34 cellular contexts compared by ENCODE assay signal in genomic region chr9:38179965-38180364, GRCh38.
"Had no signal": no experiment of that assay in that cellular context is flagged by ENCODE, and none has a peak within 500 bp of the region (broad histone marks: within the 10 kb centered on the region; RNA-seq: fewer than 3 reads in every experiment).

No MANE protein-coding gene starts in this region.

- H3K4me1 ChIP-seq: adrenal gland, esophagus muscularis mucosa, gastrocnemius medialis, heart left ventricle had no signal

- H3K36me3 ChIP-seq: adrenal gland, esophagus muscularis mucosa, gastrocnemius medialis, heart left ventricle had no signal

- DNase-seq: activated CD4-positive, alpha-beta memory T cell treated with anti-CD3 and anti-CD28 coated beads for 36 hours; activated CD4-positive, alpha-beta T cell treated with anti-CD3 and anti-CD28 coated beads for 36 hours; activated CD4-positive, alpha-beta T cell treated with anti-CD3 and anti-CD28 coated beads, Interleukin-2, amount 10 ng/mL, durations not matched to agents 24 days and 14 days; activated CD4-positive, CD25-positive, alpha-beta regulatory T cell; activated CD4-positive, CD25-positive, alpha-beta regulatory T cell treated with anti-CD3 and anti-CD28 coated beads, Interleukin-2, amount 50 U/mL, for 72 hours; activated CD8-positive, alpha-beta memory T cell treated with anti-CD3 and anti-CD28 coated beads, Interleukin-2, amount 10 ng/mL, durations not matched to agents 7 days and 5 days; activated CD8-positive, alpha-beta memory T cell treated with anti-CD3 and anti-CD28 coated beads, Interleukin-2, amount 50 U/mL, for 4 hours; activated CD8-positive, alpha-beta T cell treated with anti-CD3 and anti-CD28 coated beads, Interleukin-2, amount 10 ng/mL, durations not matched to agents 7 days and 5 days; activated effector memory CD4-positive, alpha-beta T cell treated with anti-CD3 and anti-CD28 coated beads, Interleukin-2, amount 50 U/mL, for 16 hours; activated naive CD4-positive, alpha-beta T cell treated with anti-CD3 and anti-CD28 coated beads for 36 hours; activated naive CD8-positive, alpha-beta T cell treated with anti-CD3 and anti-CD28 coated beads for 36 hours; activated naive CD8-positive, alpha-beta T cell treated with anti-CD3 and anti-CD28 coated beads, Interleukin-2, amount 50 U/mL, for 24 hours; activated T-cell treated with anti-CD3 and anti-CD28 coated beads, Interleukin-2, amount 50 U/mL, for 1 hour; activated T-cell treated with anti-CD3 and anti-CD28 coated beads, Interleukin-2, amount 50 U/mL, for 48 hours; adrenal gland; amygdala; aorta; body of pancreas; caudate nucleus; cortex of kidney; dermis blood vessel endothelial cell; effector CD4-positive, alpha-beta T cell; effector memory CD8-positive, alpha-beta T cell; erythroblast; gastrocnemius medialis; glutamatergic neuron; heart left ventricle; T-helper 2 cell had no signal

- H3K9me3 ChIP-seq: adrenal gland, body of pancreas, esophagus muscularis mucosa, gastrocnemius medialis, heart left ventricle had no signal

- H3K4me3 ChIP-seq: adrenal gland, body of pancreas, esophagus muscularis mucosa, gastrocnemius medialis, heart left ventricle had no signal

- H3K36me3 Mint-ChIP-seq: activated CD4-positive, alpha-beta memory T cell treated with anti-CD3 and anti-CD28 coated beads for 36 hours; activated CD8-positive, alpha-beta memory T cell treated with anti-CD3 and anti-CD28 coated beads, Interleukin-2, amount 10 ng/mL, durations not matched to agents 7 days and 5 days; activated naive CD4-positive, alpha-beta T cell treated with anti-CD3 and anti-CD28 coated beads, Interleukin-2, amount 50 U/mL, for 24 hours; activated naive CD8-positive, alpha-beta T cell treated with anti-CD3 and anti-CD28 coated beads for 36 hours had no signal

- FAIRE-seq: colon had no signal

- ATAC-seq: activated CD4-positive, alpha-beta T cell treated with anti-CD3 and anti-CD28 coated beads for 36 hours; activated CD8-positive, alpha-beta memory T cell treated with anti-CD3 and anti-CD28 coated beads, Interleukin-2, amount 10 ng/mL, durations not matched to agents 7 days and 5 days; activated CD8-positive, alpha-beta T cell treated with anti-CD3 and anti-CD28 coated beads, Interleukin-2, amount 10 ng/mL, durations not matched to agents 7 days and 5 days; activated naive CD8-positive, alpha-beta T cell treated with anti-CD3 and anti-CD28 coated beads, Interleukin-2, amount 50 U/mL, for 24 hours; body of pancreas; effector memory CD8-positive, alpha-beta T cell; foreskin keratinocyte; gastrocnemius medialis; heart left ventricle had no signal

- H3K27ac ChIP-seq: adrenal gland, body of pancreas, esophagus muscularis mucosa, foreskin keratinocyte, gastrocnemius medialis, heart left ventricle had no signal

- H3K27ac Mint-ChIP-seq: activated CD4-positive, alpha-beta memory T cell treated with anti-CD3 and anti-CD28 coated beads for 36 hours; activated CD4-positive, alpha-beta T cell treated with anti-CD3 and anti-CD28 coated beads for 36 hours; activated CD4-positive, alpha-beta T cell treated with anti-CD3 and anti-CD28 coated beads, Interleukin-2, amount 10 ng/mL, durations not matched to agents 24 days and 14 days; activated CD8-positive, alpha-beta memory T cell treated with anti-CD3 and anti-CD28 coated beads, Interleukin-2, amount 10 ng/mL, durations not matched to agents 7 days and 5 days; activated CD8-positive, alpha-beta T cell treated with anti-CD3 and anti-CD28 coated beads, Interleukin-2, amount 10 ng/mL, durations not matched to agents 7 days and 5 days; activated naive CD4-positive, alpha-beta T cell treated with anti-CD3 and anti-CD28 coated beads for 36 hours; activated naive CD4-positive, alpha-beta T cell treated with anti-CD3 and anti-CD28 coated beads, Interleukin-2, amount 50 U/mL, for 24 hours; activated naive CD8-positive, alpha-beta T cell treated with anti-CD3 and anti-CD28 coated beads for 36 hours; activated naive CD8-positive, alpha-beta T cell treated with anti-CD3 and anti-CD28 coated beads, Interleukin-2, amount 50 U/mL, for 24 hours; activated T-helper 1 cell treated with anti-CD3 and anti-CD28 coated beads, Interleukin-12 subunit alpha, Interleukin-12 subunit beta, Interleukin-2, Interleukin-4 antibody, amounts not matched to agents 30 ng/mL and 10 ng/mL and 1 ng/mL, durations not matched to agents 14 hours and 24 hours and 36 hours; activated T-helper 2 cell treated with anti-CD3 and anti-CD28 coated beads, Interferon-gamma antibody, Interleukin-2, Interleukin-4, amounts not matched to agents 10 μg/mL and 5 μg/mL and 100 μg/mL, durations not matched to agents 14 hours and 24 hours and 36 hours; effector memory CD8-positive, alpha-beta T cell had no signal

- H3K4me1 Mint-ChIP-seq: activated CD8-positive, alpha-beta memory T cell treated with anti-CD3 and anti-CD28 coated beads, Interleukin-2, amount 10 ng/mL, durations not matched to agents 7 days and 5 days; activated naive CD8-positive, alpha-beta T cell treated with anti-CD3 and anti-CD28 coated beads, Interleukin-2, amount 50 U/mL, for 24 hours had no signal

- H3K27me3 Mint-ChIP-seq: activated CD4-positive, alpha-beta T cell treated with anti-CD3 and anti-CD28 coated beads for 36 hours; activated CD4-positive, alpha-beta T cell treated with anti-CD3 and anti-CD28 coated beads, Interleukin-2, amount 10 ng/mL, durations not matched to agents 24 days and 14 days; activated naive CD4-positive, alpha-beta T cell treated with anti-CD3 and anti-CD28 coated beads, Interleukin-2, amount 50 U/mL, for 24 hours; activated naive CD8-positive, alpha-beta T cell treated with anti-CD3 and anti-CD28 coated beads for 36 hours had no signal

- H3K27me3 ChIP-seq: adrenal gland, body of pancreas, esophagus muscularis mucosa, foreskin keratinocyte, gastrocnemius medialis, heart left ventricle had no signal

- H3K4me3 Mint-ChIP-seq: activated CD4-positive, alpha-beta memory T cell treated with anti-CD3 and anti-CD28 coated beads for 36 hours; activated CD4-positive, alpha-beta T cell treated with anti-CD3 and anti-CD28 coated beads for 36 hours; activated CD4-positive, alpha-beta T cell treated with anti-CD3 and anti-CD28 coated beads, Interleukin-2, amount 10 ng/mL, durations not matched to agents 24 days and 14 days; activated CD8-positive, alpha-beta memory T cell treated with anti-CD3 and anti-CD28 coated beads, Interleukin-2, amount 10 ng/mL, durations not matched to agents 7 days and 5 days; activated CD8-positive, alpha-beta T cell treated with anti-CD3 and anti-CD28 coated beads, Interleukin-2, amount 10 ng/mL, durations not matched to agents 7 days and 5 days; activated naive CD4-positive, alpha-beta T cell treated with anti-CD3 and anti-CD28 coated beads for 36 hours; activated naive CD4-positive, alpha-beta T cell treated with anti-CD3 and anti-CD28 coated beads, Interleukin-2, amount 50 U/mL, for 24 hours; activated naive CD8-positive, alpha-beta T cell treated with anti-CD3 and anti-CD28 coated beads for 36 hours; activated naive CD8-positive, alpha-beta T cell treated with anti-CD3 and anti-CD28 coated beads, Interleukin-2, amount 50 U/mL, for 24 hours; activated T-helper 1 cell treated with anti-CD3 and anti-CD28 coated beads, Interleukin-12 subunit alpha, Interleukin-12 subunit beta, Interleukin-2, Interleukin-4 antibody, amounts not matched to agents 30 ng/mL and 10 ng/mL and 1 ng/mL, durations not matched to agents 14 hours and 24 hours and 36 hours; effector memory CD8-positive, alpha-beta T cell had no signal

- H3K9me3 Mint-ChIP-seq: activated CD4-positive, alpha-beta memory T cell treated with anti-CD3 and anti-CD28 coated beads for 36 hours; activated CD4-positive, alpha-beta T cell treated with anti-CD3 and anti-CD28 coated beads, Interleukin-2, amount 10 ng/mL, durations not matched to agents 24 days and 14 days; activated naive CD4-positive, alpha-beta T cell treated with anti-CD3 and anti-CD28 coated beads for 36 hours; activated naive CD4-positive, alpha-beta T cell treated with anti-CD3 and anti-CD28 coated beads, Interleukin-2, amount 50 U/mL, for 24 hours; activated naive CD8-positive, alpha-beta T cell treated with anti-CD3 and anti-CD28 coated beads for 36 hours; activated naive CD8-positive, alpha-beta T cell treated with anti-CD3 and anti-CD28 coated beads, Interleukin-2, amount 50 U/mL, for 24 hours; activated T-helper 1 cell treated with anti-CD3 and anti-CD28 coated beads, Interleukin-12 subunit alpha, Interleukin-12 subunit beta, Interleukin-2, Interleukin-4 antibody, amounts not matched to agents 30 ng/mL and 10 ng/mL and 1 ng/mL, durations not matched to agents 14 hours and 24 hours and 36 hours; activated T-helper 2 cell treated with anti-CD3 and anti-CD28 coated beads, Interferon-gamma antibody, Interleukin-2, Interleukin-4, amounts not matched to agents 10 μg/mL and 5 μg/mL and 100 μg/mL, durations not matched to agents 14 hours and 24 hours and 36 hours; effector memory CD8-positive, alpha-beta T cell had no signal
